Comparison of ENCODE assay signal across 9 cellular contexts in the genomic region with DNA sequence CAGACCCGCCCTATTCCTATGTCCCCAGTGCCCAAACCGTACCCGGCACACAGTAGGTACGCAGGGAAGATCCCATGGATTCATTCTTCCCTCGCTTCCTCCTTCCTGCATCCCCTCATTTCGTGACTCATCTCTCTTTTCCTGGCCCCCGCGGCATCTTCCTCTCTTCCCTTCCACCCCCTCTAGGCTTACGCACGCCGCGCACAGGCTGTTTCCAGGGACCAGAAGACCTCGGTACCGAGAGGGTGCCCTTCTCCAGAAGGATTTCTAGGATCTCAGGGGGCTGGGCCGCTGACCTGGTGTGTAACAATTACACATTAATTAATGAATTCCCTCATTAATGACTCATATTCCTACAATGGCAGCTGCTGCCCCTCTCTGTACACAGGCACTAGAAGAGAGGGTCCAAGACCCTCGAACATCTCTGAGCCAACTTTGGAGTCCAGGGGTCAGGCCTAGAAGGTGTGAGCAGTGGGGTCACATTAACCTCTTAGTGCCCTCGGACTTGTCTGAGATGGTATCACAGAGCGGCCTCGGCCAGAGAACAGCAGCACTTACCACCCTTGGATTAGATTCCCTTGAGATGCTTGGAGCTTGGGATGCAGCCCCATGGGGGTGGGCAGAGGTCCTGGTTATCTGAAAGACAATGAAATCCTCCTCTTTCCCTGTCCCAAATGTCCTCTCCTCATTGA. TPM values are rescaled to one million over a fixed set of nuclear protein-coding genes. Genes with fewer than 3 reads are reported as not detected.
A peak's percentile ranks its signal among the peaks of the same experiment; 100 is the strongest.
DNase-seq lines count a peak whose midpoint lies in the region; FAIRE-seq and TF ChIP-seq lines count a peak whose summit lies in the region.
"Had no signal": no experiment of that assay in that cellular context is flagged by ENCODE, and none has a peak within 500 bp of the region (broad histone marks: within the 10 kb centered on the region; RNA-seq: fewer than 3 reads in every experiment).

No MANE protein-coding gene starts in this region.

- H2AFZ ChIP-seq in H9 (ENCODE audit: low read length) (peak overlapping the region; percentile 1), keratinocyte (ENCODE audit: control insufficient read depth, low read length) (no peak overlapping the region)

- dilution Hi-C loops in keratinocyte (cut with MboI; ENCODE audit: extremely low pct_ligation_motif_present, low sequenced_read_pairs), result no loop called here

- H2BK15ac ChIP-seq in H9 (ENCODE audit: low read depth, low read length), result no peak overlapping the region

- no peaks in the 10 kb centered on the region for H3K36me3 ChIP-seq in keratinocyte (ENCODE audit: control insufficient read depth in 2 of 2, extremely low read depth in 1 of 2, insufficient read depth in 2 of 2, low read length in 2 of 2)
- no peaks in the 10 kb centered on the region for H3K36me3 ChIP-seq in stomach smooth muscle (ENCODE audit: control insufficient read depth in 2 of 2, insufficient read depth in 2 of 2, low read length in 2 of 2)

- TF ChIP-seq CTCF in H9 (conservative IDR thresholded peaks at IDR 0.05) (no peak), VCaP (conservative IDR thresholded peaks at IDR 0.05) (no peak), keratinocyte (optimal IDR thresholded peaks at IDR 0.05 in 1 of 3, IDR thresholded peaks at IDR 0.05 in 1 of 3, conservative IDR thresholded peaks at IDR 0.05 in 1 of 3; ENCODE audit: extremely low read depth in 1 of 3, insufficient read depth in 2 of 3, low read length in 3 of 3) (no peak)

- no CpG with 5 or more reads among the region's 19 CpGs for WGBS in H9 (ENCODE audit: extremely low coverage, insufficient read length, low lambda C conversion rate)

- H3K4me1 ChIP-seq in H9 (ENCODE audit: insufficient read depth, low read length) (no peaks in the 10 kb centered on the region), keratinocyte (ENCODE audit: control insufficient read depth, extremely low read depth, insufficient read depth, low read length) (peaks cover 14% of the 10 kb centered on the region), stomach smooth muscle (ENCODE audit: control insufficient read depth, insufficient read depth, low read length) (peaks cover 29% of the 10 kb centered on the region)

- no peak overlapping the region for H4K5ac ChIP-seq in H9 (ENCODE audit: insufficient read length, low read depth, low read length)

- H3K9me1 ChIP-seq in keratinocyte (ENCODE audit: control insufficient read depth, extremely low read depth, insufficient read depth, low read length), result no peaks in the 10 kb centered on the region

- no peak overlapping the region for H2BK20ac ChIP-seq in H9 (ENCODE audit: low read depth, low read length, poor library complexity, severe bottlenecking)

- H2AK5ac ChIP-seq in H9 (ENCODE audit: insufficient read length, low read length), result no peak overlapping the region

- H3K9ac ChIP-seq in H9 (ENCODE audit: extremely low read depth, insufficient read length, low read length) (no peak overlapping the region), keratinocyte (ENCODE audit: control insufficient read depth, extremely low read depth, insufficient read depth, low read length) (no peak overlapping the region), stomach smooth muscle (ENCODE audit: low read length in 2 of 2) (peak overlapping the region in 1 of 2 donors; percentile 68)

- FAIRE-seq in keratinocyte (lab: Jason Lieb, UNC), result no peak

- no peak overlapping the region for H3K14ac ChIP-seq in H9 (ENCODE audit: insufficient read depth, low read length)

- H3K9me3 Mint-ChIP-seq in H9, result peaks cover 0 to 2% of the 10 kb centered on the region in 2 experiments; a peak in 1 of 5 replicates

- no peak overlapping the region for H3T11ph ChIP-seq in H9 (ENCODE audit: low read length)

- H4K91ac ChIP-seq in H9 (ENCODE audit: insufficient read length, low read depth, low read length), result no peak overlapping the region

- H2BK120ac ChIP-seq in H9 (ENCODE audit: low read depth, low read length, poor library complexity, severe bottlenecking), result no peak overlapping the region

- H3K9me3 ChIP-seq in H9 (ENCODE audit: control insufficient read depth, low read depth, low read length) (no peaks in the 10 kb centered on the region), keratinocyte (ENCODE audit: control insufficient read depth, low read depth, low read length) (no peaks in the 10 kb centered on the region), stomach smooth muscle (ENCODE audit: control insufficient read depth in 2 of 2, low read length in 2 of 2) (no peaks in the 10 kb centered on the region)

- H3K4me2 ChIP-seq in H9 (ENCODE audit: insufficient read depth, insufficient read length, low read length), result peak overlapping the region; percentile 49
- peak overlapping the region; percentile 45 for H3K4me2 ChIP-seq in keratinocyte (ENCODE audit: control insufficient read depth, extremely low read depth, insufficient read depth, low read depth, low read length)

- no peak overlapping the region for H3K23ac ChIP-seq in H9 (ENCODE audit: insufficient read length, low read depth, low read length)

- no peak overlapping the region for H3K56ac ChIP-seq in H9 (ENCODE audit: insufficient read length, low read depth, low read length)

- no peaks in the 10 kb centered on the region for H4K20me1 ChIP-seq in H9 (ENCODE audit: control insufficient read depth, insufficient read depth, insufficient read length)
- no peaks in the 10 kb centered on the region for H4K20me1 ChIP-seq in keratinocyte (ENCODE audit: control insufficient read depth, extremely low read depth, insufficient read depth, low read length)

- H3K79me2 ChIP-seq in H9 (ENCODE audit: insufficient read depth, low read length) (no peaks in the 10 kb centered on the region), keratinocyte (ENCODE audit: control insufficient read depth, insufficient read depth, low read length) (no peaks in the 10 kb centered on the region)

- H3K27me3 Mint-ChIP-seq in H9 (ENCODE audit: low read depth), result peaks cover 9% of the 10 kb centered on the region; the same call in 1 of the 2 replicates

- no peaks in the 10 kb centered on the region for H3K79me1 ChIP-seq in H9 (ENCODE audit: insufficient read depth, low read depth, low read length, poor library complexity, severe bottlenecking)

- no peaks in the 10 kb centered on the region for H3K27me3 ChIP-seq in H9 (ENCODE audit: insufficient read depth, low read length)
- no peaks in the 10 kb centered on the region for H3K27me3 ChIP-seq in keratinocyte (ENCODE audit: control insufficient read depth, extremely low read depth, insufficient read depth, low read length)
- H3K27me3 ChIP-seq in stomach smooth muscle (ENCODE audit: control insufficient read depth in 1 of 2, insufficient read depth in 2 of 2, low read length in 2 of 2), result no peaks in the 10 kb centered on the region

- DNase-seq in H9, result no peak
- DNase-seq in keratinocyte (ENCODE audit: low read depth, low spot score), result no peak
- DNase-seq in NCI-H2107 (lab: John Stamatoyannopoulos, UW), result no peak
- DNase-seq in A172 (ENCODE audit: low spot score), result no peak
- no peak for DNase-seq in HuH-7.5 (ENCODE audit: low spot score)
- DNase-seq in activated T-cell treated with anti-CD3 and anti-CD28 coated beads, Interleukin-2, amount 50 U/mL, for 48 hours, result no peak

- peaks cover 15 to 22% of the 10 kb centered on the region in 2 experiments for H3K4me1 Mint-ChIP-seq in H9

- H2BK12ac ChIP-seq in H9 (ENCODE audit: insufficient read length, low read depth, low read length), result no peak overlapping the region

- H3K4me3 ChIP-seq in keratinocyte (ENCODE audit: control insufficient read depth in 2 of 3, extremely low read depth in 1 of 3, insufficient read depth in 2 of 3, low read depth in 1 of 3, low read length in 3 of 3), result peak overlapping the region in 1 of 3 experiments; percentile 31
- peak overlapping the region; percentile 41 to 75 for H3K4me3 ChIP-seq in stomach smooth muscle (ENCODE audit: low read length in 2 of 2)

- no peak overlapping the region for H4K8ac ChIP-seq in H9 (replicated peaks; ENCODE audit: insufficient read length, low read depth, low read length)

- H3K18ac ChIP-seq in H9 (ENCODE audit: insufficient read length, low read depth, low read length), result no peak overlapping the region

- H2BK5ac ChIP-seq in H9 (ENCODE audit: insufficient read length, low read length), result no peak overlapping the region

- peaks cover 4% of the 10 kb centered on the region for H3K23me2 ChIP-seq in H9 (ENCODE audit: insufficient read length, low read depth, low read length, poor library complexity, severe bottlenecking)

- no peaks in the 10 kb centered on the region for H3K36me3 Mint-ChIP-seq in H9 (ENCODE audit: insufficient read depth in 1 of 3, low read depth in 3 of 3)

- H3K27ac Mint-ChIP-seq in H9, result peak overlapping the region in 1 of 3 experiments; percentile 92; a peak in 2 of 7 replicates

- H3K4me3 Mint-ChIP-seq in H9, result no peak overlapping the region; a peak in 1 of 5 replicates

- no peak overlapping the region for H3K27ac ChIP-seq in H9 (ENCODE audit: insufficient read length, low read depth, low read length)
- H3K27ac ChIP-seq in VCaP, result peak overlapping the region; percentile 46
- H3K27ac ChIP-seq in keratinocyte (ENCODE audit: control insufficient read depth, insufficient read depth, low read length), result no peak overlapping the region
- peak overlapping the region; percentile 24 for H3K27ac ChIP-seq in stomach smooth muscle (ENCODE audit: low read length)

- no peak overlapping the region for H3K4ac ChIP-seq in H9 (ENCODE audit: low read depth, low read length)

RNA-seq across cellular contexts. Expression of a gene that starts 16.8 kb away (rescaled TPM):
- 1.8 and 2.0 TPM in 2 replicates for total RNA-seq in H9 (2021)
- 8.7 to 15.4 TPM (median 13.1 TPM) in 3 replicates for polyA plus RNA-seq in keratinocyte
- polyA plus RNA-seq in keratinocyte (2011; ENCODE audit: low read depth), result 2.0 TPM
- polyA plus RNA-seq in keratinocyte (2011; cell fraction: cytosol; rRNA removed), result 7.6 and 10.6 TPM in 2 replicates
- polyA plus RNA-seq in keratinocyte (2011; cell fraction: nucleus; rRNA removed), result 5.4 and 8.0 TPM in 2 replicates
- polyA plus RNA-seq in keratinocyte (2012; ENCODE audit: low replicate concordance), result 5.8 and 10.7 TPM in 2 replicates
- 8.3 to 14.0 TPM (median 14.0 TPM) in 3 replicates for polyA minus RNA-seq in keratinocyte
- 9.0 TPM for polyA minus RNA-seq in keratinocyte (2011; cell fraction: cytosol; rRNA and poly(A)+ RNA removed)
- 2.8 and 7.2 TPM in 2 replicates for polyA minus RNA-seq in keratinocyte (2011; cell fraction: nucleus; rRNA and poly(A)+ RNA removed)
- 0.55 TPM in 1 of 2 replicates, not detected in the other for total RNA-seq in A172 (2014; rRNA removed; shearing (Covaris generic))

RNA-seq across cellular contexts. Expression of a gene that starts 56.2 kb away (rescaled TPM):
- total RNA-seq in H9 (2021), result 18.0 and 19.2 TPM in 2 replicates
- 55.2 to 107 TPM (median 98.0 TPM) in 3 replicates for polyA plus RNA-seq in keratinocyte
- polyA plus RNA-seq in keratinocyte (2011; ENCODE audit: low read depth), result 37.9 TPM
- 80.7 and 116 TPM in 2 replicates for polyA plus RNA-seq in keratinocyte (2011; cell fraction: cytosol; rRNA removed)
- 34.7 and 35.5 TPM in 2 replicates for polyA plus RNA-seq in keratinocyte (2011; cell fraction: nucleus; rRNA removed)
- 41.8 and 65.4 TPM in 2 replicates for polyA plus RNA-seq in keratinocyte (2012; ENCODE audit: low replicate concordance)
- polyA minus RNA-seq in keratinocyte, result 42.4 to 71.7 TPM (median 60.0 TPM) in 3 replicates
- polyA minus RNA-seq in keratinocyte (2011; cell fraction: cytosol; rRNA and poly(A)+ RNA removed), result 66.4 TPM
- 14.6 and 25.1 TPM in 2 replicates for polyA minus RNA-seq in keratinocyte (2011; cell fraction: nucleus; rRNA and poly(A)+ RNA removed)
- 165 and 172 TPM in 2 replicates for total RNA-seq in A172 (2014; rRNA removed; shearing (Covaris generic))

RNA-seq across cellular contexts. Expression of a gene that starts 57.3 kb away (rescaled TPM):
- total RNA-seq in H9 (2021), result 0.09 TPM in 1 of 2 replicates, not detected in the other
- polyA plus RNA-seq in keratinocyte, result not detected in 3 replicates
- 0.35 TPM for polyA plus RNA-seq in keratinocyte (2011; ENCODE audit: low read depth)
- polyA plus RNA-seq in keratinocyte (2011; cell fraction: cytosol; rRNA removed), result not detected in 2 replicates
- polyA plus RNA-seq in keratinocyte (2011; cell fraction: nucleus; rRNA removed), result 0.05 and 0.07 TPM in 2 replicates
- 0.61 TPM in 1 of 2 replicates, not detected in the other for polyA plus RNA-seq in keratinocyte (2012; ENCODE audit: low replicate concordance)
- polyA minus RNA-seq in keratinocyte, result not detected in 3 replicates
- polyA minus RNA-seq in keratinocyte (2011; cell fraction: cytosol; rRNA and poly(A)+ RNA removed), result not detected
- polyA minus RNA-seq in keratinocyte (2011; cell fraction: nucleus; rRNA and poly(A)+ RNA removed), result not detected in 2 replicates
- not detected in 2 replicates for total RNA-seq in A172 (2014; rRNA removed; shearing (Covaris generic))
- total RNA-seq: lung microvascular endothelial cell had no signal

Comparison
In these comparisons a context has a peak if more than half of its experiments do, and no peak if none do; other contexts are left out.
1. H3K27ac ChIP-seq: peak in VCaP (single experiment) and stomach smooth muscle (single experiment); none in H9 (single experiment) and keratinocyte (single experiment).